In the genomic region with DNA sequence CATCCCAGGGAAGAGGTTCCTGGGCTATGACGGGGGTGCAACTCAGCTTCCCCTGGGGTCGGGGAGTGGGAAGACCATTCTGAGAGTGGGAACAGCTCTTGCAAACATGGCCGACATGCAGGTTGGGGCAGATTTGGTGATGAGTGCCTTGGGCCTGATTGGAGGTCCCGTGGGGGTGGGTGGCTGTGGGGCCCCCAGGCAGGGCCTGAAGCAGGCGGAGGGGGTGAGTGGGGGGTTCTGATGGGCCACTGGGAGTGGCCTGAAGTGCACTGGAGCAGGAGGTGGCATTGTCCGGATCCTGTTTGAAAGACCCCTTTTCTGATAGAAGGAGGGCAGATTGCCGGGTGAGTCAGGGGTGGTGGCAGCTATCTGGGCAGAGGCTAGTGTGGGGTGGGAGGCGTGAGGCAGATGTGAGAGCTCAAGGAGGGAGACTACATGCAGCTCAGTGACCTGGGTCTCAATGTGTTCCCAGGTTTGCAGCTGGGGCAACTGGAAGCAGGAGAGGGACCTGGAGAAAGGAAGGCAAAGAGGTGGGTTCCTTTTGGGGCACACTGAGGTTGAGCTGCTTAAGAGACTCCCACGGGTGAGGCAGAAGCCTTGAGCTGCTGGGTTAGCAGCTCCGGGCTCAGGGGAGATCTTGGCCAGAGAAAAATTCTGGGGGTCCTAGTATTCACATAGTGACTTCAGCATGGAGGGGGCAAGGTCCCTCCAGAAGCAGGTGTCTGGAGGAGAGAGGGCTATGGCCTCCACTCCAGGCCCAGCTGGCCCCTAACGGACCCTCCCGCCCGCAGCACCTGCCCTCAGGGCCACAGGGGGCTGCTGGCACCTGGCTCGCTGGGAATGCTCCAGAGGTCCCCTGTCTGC, we compare ENCODE assay signal across 21 cellular contexts. TPM values are rescaled to one million over a fixed set of nuclear protein-coding genes. Genes with fewer than 3 reads are reported as not detected.
A peak's percentile ranks its signal among the peaks of the same experiment; 100 is the strongest.
DNase-seq lines count a peak whose midpoint lies in the region; ATAC-seq and TF ChIP-seq lines count a peak whose summit lies in the region.
"Had no signal": no experiment of that assay in that cellular context is flagged by ENCODE, and none has a peak within 500 bp of the region (broad histone marks: within the 10 kb centered on the region; RNA-seq: fewer than 3 reads in every experiment).

No MANE protein-coding gene starts in this region.

- H3K27me3 Mint-ChIP-seq in activated naive CD8-positive, alpha-beta T cell treated with anti-CD3 and anti-CD28 coated beads, Interleukin-2, amount 10 ng/mL, durations not matched to agents 7 days and 5 days: no peaks in the 10 kb centered on the region
- H3K27me3 Mint-ChIP-seq in activated naive CD8-positive, alpha-beta T cell treated with anti-CD3 and anti-CD28 coated beads for 36 hours: no peaks in the 10 kb centered on the region
- H3K27me3 Mint-ChIP-seq in stimulated activated naive B cell treated with anti-CD40 and anti-IgM and Interleukin-4, amounts not matched to agents 10 μg/mL and 1 μg/mL and 100 μg/mL, for 72 hours: no peaks in the 10 kb centered on the region
- H3K27me3 Mint-ChIP-seq: activated CD4-positive, alpha-beta T cell treated with anti-CD3 and anti-CD28 coated beads, Interleukin-2, amount 10 ng/mL, durations not matched to agents 24 days and 14 days; CD4-positive, alpha-beta T cell; memory B cell had no signal

- POLR2A ChIA-PET in activated naive CD8-positive, alpha-beta T cell treated with anti-CD3 and anti-CD28 coated beads, Interleukin-2, amount 10 ng/mL, durations not matched to agents 7 days and 5 days (lab: Charles Lee): interaction anchor here (2.4 kb wide), 1 partner anchor 12 kb away, joined by 10 read pairs; no protein-coding TSS in a partner anchor

- H3K9ac ChIP-seq in Loucy (ENCODE audit: low read depth, low read length, poor library complexity, severe bottlenecking) (peak overlapping the region; percentile 84), mesenchymal stem cell (ENCODE audit: low read length) (no peak overlapping the region)

- H3K9me3 ChIP-seq in Loucy (ENCODE audit: insufficient read depth, low read depth, low read length) (no peaks in the 10 kb centered on the region), mesenchymal stem cell (ENCODE audit: control insufficient read depth, low read length) (no peaks in the 10 kb centered on the region)
- H3K9me3 ChIP-seq: thoracic aorta had no signal

- H3K27ac ChIP-seq in mesenchymal stem cell (ENCODE audit: low read length, poor library complexity, severe bottlenecking): no peak overlapping the region
- H3K27ac ChIP-seq: thoracic aorta had no signal

- no peaks in the 10 kb centered on the region for H3K36me3 ChIP-seq in Loucy (ENCODE audit: insufficient read depth, low read length)
- H3K36me3 ChIP-seq in mesenchymal stem cell (ENCODE audit: control insufficient read depth in 1 of 2, insufficient read depth in 2 of 2, low read depth in 1 of 2, low read length in 2 of 2): peaks cover 6 to 11% of the 10 kb centered on the region in 2 experiments
- H3K36me3 ChIP-seq: thoracic aorta had no signal

- H4K8ac ChIP-seq in mesenchymal stem cell (ENCODE audit: low read length): peak overlapping the region; percentile 64

- no peaks in the 10 kb centered on the region for H3K36me3 Mint-ChIP-seq in activated naive CD8-positive, alpha-beta T cell treated with anti-CD3 and anti-CD28 coated beads, Interleukin-2, amount 10 ng/mL, durations not matched to agents 7 days and 5 days
- no peaks in the 10 kb centered on the region for H3K36me3 Mint-ChIP-seq in activated naive CD8-positive, alpha-beta T cell treated with anti-CD3 and anti-CD28 coated beads for 36 hours
- H3K36me3 Mint-ChIP-seq in stimulated activated naive B cell treated with anti-CD40 and anti-IgM and Interleukin-4, amounts not matched to agents 10 μg/mL and 1 μg/mL and 100 μg/mL, for 72 hours: no peaks in the 10 kb centered on the region
- H3K36me3 Mint-ChIP-seq: memory B cell had no signal

- H3K18ac ChIP-seq in mesenchymal stem cell (ENCODE audit: low read depth in 1 of 2, low read length in 2 of 2): peak overlapping the region; percentile 2 to 76

- H2BK12ac ChIP-seq in mesenchymal stem cell (ENCODE audit: low read length in 2 of 2): peak overlapping the region; percentile 51 to 72

- H2BK5ac ChIP-seq in mesenchymal stem cell (ENCODE audit: low read depth, low read length, poor library complexity, severe bottlenecking): no peak overlapping the region

- no peaks in the 10 kb centered on the region for H3K9me3 Mint-ChIP-seq in activated naive CD8-positive, alpha-beta T cell treated with anti-CD3 and anti-CD28 coated beads, Interleukin-2, amount 10 ng/mL, durations not matched to agents 7 days and 5 days
- no peaks in the 10 kb centered on the region for H3K9me3 Mint-ChIP-seq in activated naive CD8-positive, alpha-beta T cell treated with anti-CD3 and anti-CD28 coated beads for 36 hours
- peaks cover 0 to under 1% of the 10 kb centered on the region in 2 donors for H3K9me3 Mint-ChIP-seq in stimulated activated naive B cell treated with anti-CD40 and anti-IgM and Interleukin-4, amounts not matched to agents 10 μg/mL and 1 μg/mL and 100 μg/mL, for 72 hours
- H3K9me3 Mint-ChIP-seq: activated CD4-positive, alpha-beta T cell treated with anti-CD3 and anti-CD28 coated beads, Interleukin-2, amount 10 ng/mL, durations not matched to agents 24 days and 14 days; CD4-positive, alpha-beta T cell; memory B cell; nephron progenitor cell had no signal

- H3K4me2 ChIP-seq in Loucy (ENCODE audit: low read depth, low read length, poor library complexity, severe bottlenecking) (no peak overlapping the region), mesenchymal stem cell (ENCODE audit: low read length, poor library complexity, severe bottlenecking) (no peak overlapping the region)

- no peak overlapping the region for H3K14ac ChIP-seq in mesenchymal stem cell (ENCODE audit: low read length in 2 of 2)

- peaks cover 4% of the 10 kb centered on the region; the same call in 1 of the 2 replicates for H3F3A ChIP-seq in Loucy (ENCODE audit: low read depth)

- H2AFZ ChIP-seq in Loucy (ENCODE audit: low read length) (no peak overlapping the region), mesenchymal stem cell (ENCODE audit: low read depth, low read length) (no peak overlapping the region)

- ATAC-seq in activated naive CD8-positive, alpha-beta T cell treated with anti-CD3 and anti-CD28 coated beads, Interleukin-2, amount 10 ng/mL, durations not matched to agents 7 days and 5 days (ENCODE audit: low read depth): no peak
- ATAC-seq in stimulated activated naive B cell treated with anti-CD40 and anti-IgM and Interleukin-4, amounts not matched to agents 10 μg/mL and 1 μg/mL and 100 μg/mL, for 72 hours (replicated peaks): no peak
- ATAC-seq in HG03108 (IDR thresholded peaks at IDR 0.05; ENCODE audit: unreplicated experiment): no peak
- ATAC-seq in HG02973 (IDR thresholded peaks at IDR 0.05; ENCODE audit: unreplicated experiment): no peak
- ATAC-seq: K562 had no signal

- no peak overlapping the region for H2BK120ac ChIP-seq in mesenchymal stem cell (ENCODE audit: low read depth, low read length)

- peak overlapping the region; percentile 35 to 40 for H3K4ac ChIP-seq in mesenchymal stem cell (ENCODE audit: low read depth in 1 of 2, low read length in 2 of 2)

- peak overlapping the region; percentile 81 for H4K91ac ChIP-seq in mesenchymal stem cell (ENCODE audit: low read length)

- H3K4me1 Mint-ChIP-seq in activated naive CD8-positive, alpha-beta T cell treated with anti-CD3 and anti-CD28 coated beads, Interleukin-2, amount 10 ng/mL, durations not matched to agents 7 days and 5 days: peaks cover 14% of the 10 kb centered on the region
- H3K4me1 Mint-ChIP-seq in activated naive CD8-positive, alpha-beta T cell treated with anti-CD3 and anti-CD28 coated beads for 36 hours: peaks cover 23% of the 10 kb centered on the region
- peaks cover 29 to 52% of the 10 kb centered on the region in 2 donors for H3K4me1 Mint-ChIP-seq in stimulated activated naive B cell treated with anti-CD40 and anti-IgM and Interleukin-4, amounts not matched to agents 10 μg/mL and 1 μg/mL and 100 μg/mL, for 72 hours

- H3K4me1 ChIP-seq in Loucy (ENCODE audit: insufficient read depth, low read length, poor library complexity, severe bottlenecking): peaks cover 52% of the 10 kb centered on the region
- peaks cover 19% of the 10 kb centered on the region for H3K4me1 ChIP-seq in mesenchymal stem cell (ENCODE audit: control insufficient read depth, insufficient read depth, low read depth, low read length)

- H2BK15ac ChIP-seq in mesenchymal stem cell (ENCODE audit: low read depth, poor library complexity, severe bottlenecking): peak overlapping the region; percentile 65

- H3K27ac Mint-ChIP-seq in activated naive CD8-positive, alpha-beta T cell treated with anti-CD3 and anti-CD28 coated beads, Interleukin-2, amount 10 ng/mL, durations not matched to agents 7 days and 5 days: no peak overlapping the region
- H3K27ac Mint-ChIP-seq in activated naive CD8-positive, alpha-beta T cell treated with anti-CD3 and anti-CD28 coated beads for 36 hours: no peak overlapping the region
- H3K27ac Mint-ChIP-seq in stimulated activated naive B cell treated with anti-CD40 and anti-IgM and Interleukin-4, amounts not matched to agents 10 μg/mL and 1 μg/mL and 100 μg/mL, for 72 hours: peak overlapping the region; percentile 4
- H3K27ac Mint-ChIP-seq: CD4-positive, alpha-beta T cell; memory B cell; nephron progenitor cell had no signal

- no peak overlapping the region for H3K4me3 Mint-ChIP-seq in activated naive CD8-positive, alpha-beta T cell treated with anti-CD3 and anti-CD28 coated beads, Interleukin-2, amount 10 ng/mL, durations not matched to agents 7 days and 5 days
- no peak overlapping the region for H3K4me3 Mint-ChIP-seq in activated naive CD8-positive, alpha-beta T cell treated with anti-CD3 and anti-CD28 coated beads for 36 hours
- no peak overlapping the region for H3K4me3 Mint-ChIP-seq in stimulated activated naive B cell treated with anti-CD40 and anti-IgM and Interleukin-4, amounts not matched to agents 10 μg/mL and 1 μg/mL and 100 μg/mL, for 72 hours
- H3K4me3 Mint-ChIP-seq: activated CD4-positive, alpha-beta T cell treated with anti-CD3 and anti-CD28 coated beads, Interleukin-2, amount 10 ng/mL, durations not matched to agents 24 days and 14 days; CD4-positive, alpha-beta T cell; memory B cell; nephron progenitor cell had no signal

- peak; percentile 26 for DNase-seq in activated naive CD8-positive, alpha-beta T cell treated with anti-CD3 and anti-CD28 coated beads, Interleukin-2, amount 10 ng/mL, durations not matched to agents 7 days and 5 days
- no peak for DNase-seq in activated naive CD8-positive, alpha-beta T cell treated with anti-CD3 and anti-CD28 coated beads for 36 hours
- no peak for DNase-seq in mesenchymal stem cell
- no peak for DNase-seq in stimulated activated naive B cell treated with anti-CD40 and anti-IgM and Interleukin-4, amounts not matched to agents 10 μg/mL and 1 μg/mL and 100 μg/mL, for 72 hours
- no peak for DNase-seq in NK-92 (lab: John Stamatoyannopoulos, UW; ENCODE audit: unreplicated experiment)
- DNase-seq: activated CD4-positive, alpha-beta T cell treated with anti-CD3 and anti-CD28 coated beads, Interleukin-2, amount 10 ng/mL, durations not matched to agents 24 days and 14 days; activated T-cell treated with anti-CD3 and anti-CD28 coated beads for 4 hours; CD4-positive, alpha-beta T cell; DMS 273 treated with DMSO at 0.1 percent for 48 hours; HCEC 1CT; NCI-H2171; NCI-H524 treated with DMSO at 0.1 percent for 48 hours; nephron progenitor cell; SW 1271 had no signal

- no peaks in the 10 kb centered on the region for H4K20me1 ChIP-seq in Loucy (ENCODE audit: insufficient read depth, low read length, poor library complexity, severe bottlenecking)

- H3K27me3 ChIP-seq in Loucy (ENCODE audit: insufficient read depth, low read length, poor library complexity, severe bottlenecking) (no peaks in the 10 kb centered on the region), mesenchymal stem cell (ENCODE audit: control insufficient read depth in 1 of 2, insufficient read depth in 1 of 2, low read length in 2 of 2) (no peaks in the 10 kb centered on the region)

- H2AK5ac ChIP-seq in mesenchymal stem cell (ENCODE audit: low read length, severe bottlenecking): no peak overlapping the region

- peaks cover under 1% of the 10 kb centered on the region for H3K79me1 ChIP-seq in mesenchymal stem cell (replicated peaks; ENCODE audit: low read length, poor library complexity, severe bottlenecking)

- H3K4me3 ChIP-seq in Loucy (ENCODE audit: low read length, poor library complexity, severe bottlenecking) (no peak overlapping the region), mesenchymal stem cell (ENCODE audit: insufficient read depth in 1 of 2, low read depth in 1 of 2, low read length in 2 of 2) (no peak overlapping the region)
- H3K4me3 ChIP-seq: K562, thoracic aorta had no signal

- WGBS in mesenchymal stem cell: 98% methylated on average over 14 of the region's 14 CpGs

- H3K23ac ChIP-seq in mesenchymal stem cell (ENCODE audit: low read length in 2 of 2): no peak overlapping the region

- TF ChIP-seq CTCF in Loucy (conservative IDR thresholded peaks at IDR 0.05; ENCODE audit: low read length): no peak

- no peaks in the 10 kb centered on the region for H3K79me2 ChIP-seq in Loucy (ENCODE audit: insufficient read depth, low read length)

- H3K9me2 ChIP-seq in Loucy (replicated peaks; ENCODE audit: low read depth, low read length): no peaks in the 10 kb centered on the region

RNA-seq across cellular contexts. Expression of gene MYEOV, which starts 15.2 kb away (rescaled TPM):
- not detected for total RNA-seq in activated naive CD8-positive, alpha-beta T cell treated with anti-CD3 and anti-CD28 coated beads, Interleukin-2, amount 10 ng/mL, durations not matched to agents 7 days and 5 days
- not detected for total RNA-seq in activated naive CD8-positive, alpha-beta T cell treated with anti-CD3 and anti-CD28 coated beads for 36 hours
- polyA plus RNA-seq in mesenchymal stem cell (2013, experiment 1 of 2): 2.5 TPM
- 4.8 TPM for polyA plus RNA-seq in mesenchymal stem cell (2013, experiment 2 of 2)
- total RNA-seq: CD4-positive, alpha-beta T cell; dermis blood vessel endothelial cell had no signal
